ENCODE assay signal across 21 cellular contexts in the genomic region with DNA sequence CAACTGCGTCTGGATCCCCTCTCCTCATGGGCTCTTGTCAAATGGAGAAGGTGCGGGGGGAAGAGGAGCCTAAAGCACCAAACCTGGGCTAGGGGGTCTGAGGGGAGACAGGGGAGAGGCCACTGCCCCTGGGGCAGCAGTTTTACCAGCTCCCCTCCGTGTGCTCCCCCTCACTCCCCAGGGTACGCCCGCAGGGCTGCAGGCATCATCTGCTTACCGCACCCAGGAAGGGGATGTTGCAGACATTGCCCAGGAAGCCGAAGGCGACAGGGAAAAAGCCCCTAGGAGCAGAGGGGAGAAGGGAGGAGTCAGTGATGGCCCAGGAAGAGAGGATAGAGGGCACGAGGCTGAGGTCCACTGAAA. TPM values are rescaled to one million over a fixed set of nuclear protein-coding genes. Genes with fewer than 3 reads are reported as not detected.
DNase-seq lines count a peak whose midpoint lies in the region; ATAC-seq and TF ChIP-seq lines count a peak whose summit lies in the region.
"Had no signal": no experiment of that assay in that cellular context is flagged by ENCODE, and none has a peak within 500 bp of the region (broad histone marks: within the 10 kb centered on the region; RNA-seq: fewer than 3 reads in every experiment).

No MANE protein-coding gene starts in this region.

- in situ Hi-C loops in GM23248 (cut with MboI) (no loop called here), gastrocnemius medialis (cut with MboI; ENCODE audit: low sequenced_read_pairs in 4 of 4) (no loop called here)

- intact Hi-C loops in left ventricle myocardium superior (cut with micrococcal nuclease): no loop called here
- intact Hi-C loops in gastrocnemius medialis (cut with DNase I; ENCODE audit: low total_unique reads): loop anchor here (2.0 kb wide), 1 partner anchor 36 kb away; no protein-coding TSS in a partner anchor
- intact Hi-C loops in CD14-positive monocyte (cut with micrococcal nuclease): no loop called here

- H3K9me3 ChIP-seq in GM23248 (ENCODE audit: low read depth) (no peaks in the 10 kb centered on the region), RWPE2 (ENCODE audit: severe bottlenecking) (no peaks in the 10 kb centered on the region), gastrocnemius medialis (no peaks in the 10 kb centered on the region)
- H3K9me3 ChIP-seq: tibial artery had no signal

- DNase-seq in GM23248 (no peak), RWPE2 (ENCODE audit: low spot score) (no peak), left ventricle myocardium superior (no peak), gastrocnemius medialis (no peak), CD14-positive monocyte (ENCODE audit: low spot score) (no peak), NCI-H774 (lab: John Stamatoyannopoulos, UW) (no peak)
- DNase-seq: activated CD8-positive, alpha-beta T cell treated with anti-CD3 and anti-CD28 coated beads, Interleukin-2, amount 10 ng/mL, durations not matched to agents 7 days and 5 days; activated naive CD4-positive, alpha-beta T cell treated with anti-CD3 and anti-CD28 coated beads, Interleukin-2, amount 50 U/mL, for 16 hours; AML-193; aorta; NCI-H510A; stimulated activated CD4-positive, alpha-beta T cell treated with anti-CD3 and anti-CD28 coated beads, Interleukin-15, amount 100 ng/mL, for 24 hours; stimulated activated naive B cell treated with anti-CD40 and anti-IgM and Interleukin-4, amounts not matched to agents 10 μg/mL and 1 μg/mL and 100 μg/mL, for 72 hours had no signal

- peak; percentile 10; the same call in 1 of the 3 replicates for ATAC-seq in RWPE2 (ENCODE audit: low read depth)
- ATAC-seq in left ventricle myocardium superior: peak; percentile 5
- ATAC-seq in gastrocnemius medialis: peak in 1 of 2 donors; percentile 26
- no peak for ATAC-seq in GM21526 (IDR thresholded peaks at IDR 0.05; ENCODE audit: low FRiP score, unreplicated experiment)
- no peak for ATAC-seq in HG03520 (IDR thresholded peaks at IDR 0.05; ENCODE audit: unreplicated experiment)
- ATAC-seq: activated CD8-positive, alpha-beta T cell treated with anti-CD3 and anti-CD28 coated beads, Interleukin-2, amount 10 ng/mL, durations not matched to agents 7 days and 5 days; stimulated activated naive B cell treated with anti-CD40 and anti-IgM and Interleukin-4, amounts not matched to agents 10 μg/mL and 1 μg/mL and 100 μg/mL, for 72 hours had no signal

- H3K27ac ChIP-seq in GM23248: no peak overlapping the region
- peak overlapping the region; percentile 29 for H3K27ac ChIP-seq in RWPE2 (ENCODE audit: poor library complexity, severe bottlenecking)
- peak overlapping the region in 3 of 4 donors; percentile 32 to 90 (median 48) for H3K27ac ChIP-seq in gastrocnemius medialis
- H3K27ac ChIP-seq: tibial artery had no signal

- H2AFZ ChIP-seq in GM23248: peak overlapping the region; percentile 23; the same call in 1 of the 2 replicates

- TF ChIP-seq POLR2A in gastrocnemius medialis (IDR thresholded peaks at IDR 0.05): no peak

- no peak overlapping the region for H3K4me3 Mint-ChIP-seq in CD14-positive monocyte
- H3K4me3 Mint-ChIP-seq: activated CD8-positive, alpha-beta T cell treated with anti-CD3 and anti-CD28 coated beads, Interleukin-2, amount 10 ng/mL, durations not matched to agents 7 days and 5 days; activated T-cell treated with anti-CD3 and anti-CD28 coated beads, Interleukin-2, amount 50 U/mL, for 24 hours; memory B cell; stimulated activated naive B cell treated with anti-CD40 and anti-IgM and Interleukin-4, amounts not matched to agents 10 μg/mL and 1 μg/mL and 100 μg/mL, for 72 hours had no signal

- H3K36me3 Mint-ChIP-seq in CD14-positive monocyte: no peaks in the 10 kb centered on the region
- H3K36me3 Mint-ChIP-seq: memory B cell; stimulated activated naive B cell treated with anti-CD40 and anti-IgM and Interleukin-4, amounts not matched to agents 10 μg/mL and 1 μg/mL and 100 μg/mL, for 72 hours had no signal

- no peak overlapping the region for H3K27ac Mint-ChIP-seq in CD14-positive monocyte
- H3K27ac Mint-ChIP-seq: activated CD8-positive, alpha-beta T cell treated with anti-CD3 and anti-CD28 coated beads, Interleukin-2, amount 10 ng/mL, durations not matched to agents 7 days and 5 days; activated T-cell treated with anti-CD3 and anti-CD28 coated beads, Interleukin-2, amount 50 U/mL, for 24 hours; memory B cell; stimulated activated naive B cell treated with anti-CD40 and anti-IgM and Interleukin-4, amounts not matched to agents 10 μg/mL and 1 μg/mL and 100 μg/mL, for 72 hours had no signal

- no peak overlapping the region for H3K4me2 ChIP-seq in GM23248 (ENCODE audit: unreplicated experiment)

- H3K4me1 Mint-ChIP-seq in CD14-positive monocyte: no peaks in the 10 kb centered on the region

- no peak for TF ChIP-seq CTCF in RWPE2 (IDR thresholded peaks at IDR 0.05; ENCODE audit: poor library complexity, severe bottlenecking)
- TF ChIP-seq CTCF in gastrocnemius medialis (IDR thresholded peaks at IDR 0.05 in 4 of 5, conservative IDR thresholded peaks at IDR 0.05 in 1 of 5): no peak
- no peak for TF ChIP-seq CTCF in CD14-positive monocyte (IDR thresholded peaks at IDR 0.05)

- no peaks in the 10 kb centered on the region for H3K9me2 ChIP-seq in GM23248 (ENCODE audit: insufficient read depth)

- H3F3A ChIP-seq in GM23248 (ENCODE audit: insufficient read depth): 0 out of 2 replicates have a peak, but pooled peaks cover 3% of the 10 kb centered on the region

- H3K4me1 ChIP-seq in GM23248 (ENCODE audit: insufficient read depth) (peaks cover 18% of the 10 kb centered on the region), RWPE2 (ENCODE audit: insufficient read depth, poor library complexity, severe bottlenecking) (peaks cover 13% of the 10 kb centered on the region), gastrocnemius medialis (peaks cover 16 to 26% of the 10 kb centered on the region in 2 donors)
- H3K4me1 ChIP-seq: tibial artery had no signal

- no peaks in the 10 kb centered on the region; the same call in 1 of the 2 replicates for H3K27me3 ChIP-seq in GM23248 (replicated peaks; ENCODE audit: insufficient read depth)
- no peaks in the 10 kb centered on the region for H3K27me3 ChIP-seq in RWPE2 (ENCODE audit: insufficient read depth, poor library complexity, severe bottlenecking)
- H3K27me3 ChIP-seq in gastrocnemius medialis: peaks cover 0 to 7% (median 0%) of the 10 kb centered on the region in 3 donors

- no peak overlapping the region for H3K9ac ChIP-seq in GM23248

- peaks cover 20 to 23% (median 20%) of the 10 kb centered on the region in 3 donors for H3K27me3 Mint-ChIP-seq in CD14-positive monocyte (ENCODE audit: low read depth in 3 of 3)

- H3K36me3 ChIP-seq in GM23248 (ENCODE audit: low read depth) (no peaks in the 10 kb centered on the region), RWPE2 (ENCODE audit: low read depth) (no peaks in the 10 kb centered on the region), gastrocnemius medialis (no peaks in the 10 kb centered on the region)
- H3K36me3 ChIP-seq: tibial artery had no signal

- no peaks in the 10 kb centered on the region for H4K20me1 ChIP-seq in GM23248 (ENCODE audit: insufficient read depth)

- no peaks in the 10 kb centered on the region for H3K79me2 ChIP-seq in GM23248 (ENCODE audit: insufficient read depth)

- 79 to 87% methylated on average over 9 of the region's 9 CpGs for WGBS in GM23248 (ENCODE audit: low coverage in 1 of 2, low lambda C conversion rate in 2 of 2, missing lambda C conversion rate in 2 of 2), 2 experiments

- no peak overlapping the region for H3K4me3 ChIP-seq in GM23248
- no peak overlapping the region for H3K4me3 ChIP-seq in RWPE2 (ENCODE audit: severe bottlenecking)
- H3K4me3 ChIP-seq in gastrocnemius medialis: peak overlapping the region in 2 of 4 donors; percentile 20 to 31
- H3K4me3 ChIP-seq: tibial artery had no signal

- H3K9me3 Mint-ChIP-seq in CD14-positive monocyte: peaks cover 0 to 2% (median 0%) of the 10 kb centered on the region in 7 donors
- H3K9me3 Mint-ChIP-seq: activated T-cell treated with anti-CD3 and anti-CD28 coated beads, Interleukin-2, amount 50 U/mL, for 24 hours; memory B cell; stimulated activated naive B cell treated with anti-CD40 and anti-IgM and Interleukin-4, amounts not matched to agents 10 μg/mL and 1 μg/mL and 100 μg/mL, for 72 hours had no signal

RNA-seq across cellular contexts. Expression of a gene that starts 2.7 kb away (rescaled TPM):
- total RNA-seq in GM23248 (2014; rRNA removed; shearing (Covaris generic)): not detected in 2 replicates
- polyA plus RNA-seq in GM23248 (2016; fragmentation: Nextera tagmentation; extraction: Ambion mirVana): not detected in 2 replicates
- total RNA-seq in left ventricle myocardium superior: not detected
- not detected for total RNA-seq in gastrocnemius medialis
- polyA plus RNA-seq in CD14-positive monocyte: not detected
- total RNA-seq: activated CD8-positive, alpha-beta T cell treated with anti-CD3 and anti-CD28 coated beads, Interleukin-2, amount 10 ng/mL, durations not matched to agents 7 days and 5 days; aorta; Calu3; SK-MEL-5 had no signal
- polyA plus RNA-seq: neural cell had no signal

RNA-seq across cellular contexts. Expression of a gene that starts 14.8 kb away (rescaled TPM):
- total RNA-seq in GM23248 (2014; rRNA removed; shearing (Covaris generic)): not detected in 2 replicates
- not detected in 2 replicates for polyA plus RNA-seq in GM23248 (2016; fragmentation: Nextera tagmentation; extraction: Ambion mirVana)
- total RNA-seq in left ventricle myocardium superior: not detected
- 1 to 10 TPM in 2 of 4 donors, not detected in 2; 1.1 to 1.3 TPM for total RNA-seq in gastrocnemius medialis
- not detected for polyA plus RNA-seq in CD14-positive monocyte
- total RNA-seq: activated CD8-positive, alpha-beta T cell treated with anti-CD3 and anti-CD28 coated beads, Interleukin-2, amount 10 ng/mL, durations not matched to agents 7 days and 5 days; aorta; SK-MEL-5 had no signal
- polyA plus RNA-seq: neural cell had no signal

RNA-seq across cellular contexts. Expression of a gene that starts 32.8 kb away (rescaled TPM):
- total RNA-seq in GM23248 (2014; rRNA removed; shearing (Covaris generic)): not detected in 2 replicates
- polyA plus RNA-seq in GM23248 (2016; fragmentation: Nextera tagmentation; extraction: Ambion mirVana) (not detected in 2 replicates), CD14-positive monocyte (not detected)
- total RNA-seq in left ventricle myocardium superior (not detected), gastrocnemius medialis (under 1 TPM in 1 of 4 donors, not detected in 3; 0.22 TPM)
- total RNA-seq: activated CD8-positive, alpha-beta T cell treated with anti-CD3 and anti-CD28 coated beads, Interleukin-2, amount 10 ng/mL, durations not matched to agents 7 days and 5 days; aorta; Calu3; SK-MEL-5 had no signal
- polyA plus RNA-seq: aorta, neural cell had no signal

RNA-seq across cellular contexts. Expression of a gene that starts 47.1 kb away (rescaled TPM):
- total RNA-seq in GM23248 (2014; rRNA removed; shearing (Covaris generic)): 4.2 and 6.1 TPM in 2 replicates
- 5.0 and 5.2 TPM in 2 replicates for polyA plus RNA-seq in GM23248 (2016; fragmentation: Nextera tagmentation; extraction: Ambion mirVana)
- total RNA-seq in left ventricle myocardium superior: 3.3 TPM
- 1 to 10 TPM in 3 of 4 donors, under 1 TPM in 1; 0.66 to 3.1 (median 2.3) TPM for total RNA-seq in gastrocnemius medialis
- not detected for polyA plus RNA-seq in CD14-positive monocyte

Comparison
In these comparisons a context has a peak if more than half of its experiments do, and no peak if none do; other contexts are left out.
1. ATAC-seq: peak in RWPE2 (single experiment) and left ventricle myocardium superior (single experiment); none in GM21526 (single experiment) and HG03520 (single experiment).